In genomic region chr5:131164931-131165727, GRCh38 we compare ENCODE assay signal across 8 cellular contexts. TPM values are rescaled to one million over a fixed set of nuclear protein-coding genes. Genes with fewer than 3 reads are reported as not detected.
A peak's percentile ranks its signal among the peaks of the same experiment; 100 is the strongest.
DNase-seq lines count a peak whose midpoint lies in the region; ATAC-seq and TF ChIP-seq lines count a peak whose summit lies in the region.

Gene HINT1 (minus strand): TSS chr5:131165256. CDS start chr5:131165205, 51 bp downstream.

- POLR2A ChIA-PET in IMR-90 (lab: Charles Lee; ENCODE audit: unreplicated experiment) (no interaction called here), OCI-LY7 (lab: Charles Lee) (interaction anchor here (0.6 to 1.6 kb wide), 15 partner anchors 10 to 468 kb away, joined by 3 to 10 read pairs (median 4); no protein-coding TSS in a partner anchor)

- H4K91ac ChIP-seq in IMR-90 (ENCODE audit: insufficient read depth, low read depth, low read length), result peak within 1 kb of the TSS; percentile 88

- H3K9me3 ChIP-seq in IMR-90 (ENCODE audit: control insufficient read depth, insufficient read depth, low read length), result no peaks in the 10 kb centered on the region
- no peaks in the 10 kb centered on the region for H3K9me3 ChIP-seq in OCI-LY7 (ENCODE audit: low read length)
- no peaks in the 10 kb centered on the region for H3K9me3 ChIP-seq in mucosa of rectum (ENCODE audit: control insufficient read depth in 2 of 2, low read length in 2 of 2)

- H3K9me1 ChIP-seq in IMR-90 (ENCODE audit: insufficient read depth, low read length), result no peaks in the 10 kb centered on the region; the same call in 1 of the 2 replicates

- 0 out of 2 replicates have a peak, but pooled peaks have one; percentile 23 for TF ChIP-seq CTCF in IMR-90 (conservative IDR thresholded peaks at IDR 0.05; ENCODE audit: low read depth, low read length)
- peak; percentile 29; the same call in 1 of the 2 replicates for TF ChIP-seq CTCF in OCI-LY7 (conservative IDR thresholded peaks at IDR 0.05; ENCODE audit: low read length)

- no peaks in the 10 kb centered on the region for H4K20me1 ChIP-seq in IMR-90 (ENCODE audit: insufficient read depth, low read length)
- H4K20me1 ChIP-seq in OCI-LY7 (ENCODE audit: insufficient read depth, low read length), result peaks cover 7% of the 10 kb centered on the region; the same call in 1 of the 2 replicates

- WGBS in IMR-90 (ENCODE audit: extremely low coverage in 2 of 2, insufficient read length in 1 of 2), 2 experiments, result 0% methylated on average over 9 of the region's 49 CpGs; no CpG with 5 or more reads in 1 of the 2 experiments

- peak; percentile 66 for TF ChIP-seq POLR2A in IMR-90 (IDR thresholded peaks at IDR 0.05; ENCODE audit: low read depth, low read length)

- peak within 1 kb of the TSS; percentile 88 for H3K4me3 ChIP-seq in IMR-90 (ENCODE audit: insufficient read depth, low read depth, low read length)
- H3K4me3 ChIP-seq in OCI-LY7 (ENCODE audit: low read depth, low read length, poor library complexity, severe bottlenecking), result peak within 1 kb of the TSS; percentile 74
- peak within 1 kb of the TSS; percentile 93 to 97 for H3K4me3 ChIP-seq in mucosa of rectum (ENCODE audit: low read length in 2 of 2)

- H2AK5ac ChIP-seq in IMR-90 (ENCODE audit: low read depth, low read length), result peak within 1 kb of the TSS; percentile 63

- H3K79me1 ChIP-seq in IMR-90 (ENCODE audit: low read depth in 1 of 2, low read length in 2 of 2), result peaks cover 8 to 11% of the 10 kb centered on the region in 2 experiments; a peak in 3 of 4 replicates

- H3K27me3 ChIP-seq in IMR-90 (ENCODE audit: control insufficient read depth, insufficient read depth, low read length) (no peaks in the 10 kb centered on the region), mucosa of rectum (ENCODE audit: control insufficient read depth in 2 of 2, insufficient read depth in 2 of 2, low read length in 2 of 2) (no peaks in the 10 kb centered on the region)

- H3K9ac ChIP-seq in IMR-90 (ENCODE audit: low read depth, low read length) (peak within 1 kb of the TSS; percentile 93), mucosa of rectum (ENCODE audit: low read depth in 1 of 2, low read length in 2 of 2) (peak within 1 kb of the TSS; percentile 96 to 99)

- H3K4me2 ChIP-seq in IMR-90 (ENCODE audit: low read depth, low read length) (peak within 1 kb of the TSS; percentile 91), OCI-LY7 (ENCODE audit: low read length) (peak within 1 kb of the TSS; percentile 83)

- H2BK20ac ChIP-seq in IMR-90 (ENCODE audit: low read depth, low read length), result no peak within 1 kb of the TSS

- in situ Hi-C loops in IMR-90 (cut with MboI; ENCODE audit: low sequenced_read_pairs), result loop anchor here (10.0 kb wide), 2 partner anchors 110 to 220 kb away; no protein-coding TSS in a partner anchor

- H3K4ac ChIP-seq in IMR-90 (ENCODE audit: low read depth, low read length), result peak within 1 kb of the TSS; percentile 96

- peaks cover 44% of the 10 kb centered on the region for H3K79me2 ChIP-seq in OCI-LY7 (ENCODE audit: insufficient read depth, low read depth, low read length)

- H3K56ac ChIP-seq in IMR-90 (ENCODE audit: extremely low read depth, insufficient read depth, low read length), result peak within 1 kb of the TSS; percentile 88

- H4K5ac ChIP-seq in IMR-90 (ENCODE audit: low read depth, low read length), result peak within 1 kb of the TSS; percentile 58

- H3K14ac ChIP-seq in IMR-90 (replicated peaks; ENCODE audit: low read depth, low read length), result peak within 1 kb of the TSS; percentile 93

- H3K4me1 ChIP-seq in IMR-90 (ENCODE audit: control insufficient read depth, insufficient read depth, low read length) (peaks cover 3% of the 10 kb centered on the region; the same call in 1 of the 2 replicates), OCI-LY7 (ENCODE audit: insufficient read depth, low read length, poor library complexity, severe bottlenecking) (peaks cover 28% of the 10 kb centered on the region), mucosa of rectum (ENCODE audit: control insufficient read depth in 2 of 2, insufficient read depth in 2 of 2, low read length in 2 of 2) (peaks cover 9 to 21% of the 10 kb centered on the region in 2 donors)

- intact Hi-C loops in IMR-90 (cut with micrococcal nuclease), result loop anchor here (1.0 to 5.0 kb wide), 4 partner anchors 99 to 252 kb away; partner anchors contain the start of gene CDC42SE2
- intact Hi-C loops in OCI-LY7 (cut with micrococcal nuclease; ENCODE audit: unreplicated experiment), result loop anchor here (1.0 to 10.0 kb wide), 6 partner anchors 44 to 840 kb away; partner anchors contain the start of genes CDC42SE2, FNIP1 and RAPGEF6

- H2AK9ac ChIP-seq in IMR-90 (replicated peaks; ENCODE audit: low read depth, low read length, poor library complexity), result peak within 1 kb of the TSS; percentile 98

- no peaks in the 10 kb centered on the region for H3K9me2 ChIP-seq in OCI-LY7 (ENCODE audit: insufficient read depth, low read length)

- BruUV-seq in IMR-90 (replicated peaks; lab: Mats Ljungman, UMichigan) (no TSS peak), OCI-LY7 (replicated peaks; lab: Mats Ljungman, UMichigan) (no TSS peak)

- CTCF ChIA-PET in IMR-90 (lab: Yijun Ruan, JAX) (interaction anchor here (0.6 to 1.2 kb wide), 3 partner anchors 98 to 219 kb away, joined by 3 to 5 read pairs (median 5); no protein-coding TSS in a partner anchor), OCI-LY7 (lab: Charles Lee; ENCODE audit: unreplicated experiment) (interaction anchor here (1.0 to 1.3 kb wide), 3 partner anchors 45 to 217 kb away, joined by 3 to 9 read pairs (median 5); no protein-coding TSS in a partner anchor)

- H3K36me3 ChIP-seq in IMR-90 (ENCODE audit: control insufficient read depth, insufficient read depth, low read length) (peaks cover 6% of the 10 kb centered on the region), OCI-LY7 (ENCODE audit: insufficient read depth, low read length) (peaks cover 36% of the 10 kb centered on the region), mucosa of rectum (ENCODE audit: control insufficient read depth in 2 of 2, insufficient read depth in 2 of 2, low read length in 2 of 2) (peaks cover 17 to 20% of the 10 kb centered on the region in 2 donors)

- H3K23ac ChIP-seq in IMR-90 (ENCODE audit: low read depth, low read length), result peak within 1 kb of the TSS; percentile 97

- peak within 1 kb of the TSS; percentile 88 for H2BK5ac ChIP-seq in IMR-90 (ENCODE audit: low read depth, low read length, poor library complexity, severe bottlenecking)

- H2AFZ ChIP-seq in IMR-90 (replicated peaks; ENCODE audit: low read length, poor library complexity) (peak within 1 kb of the TSS; percentile 96), OCI-LY7 (ENCODE audit: low read length) (peak within 1 kb of the TSS; percentile 82)

- TF ChIP-seq RAD21 in IMR-90 (IDR thresholded peaks at IDR 0.05; ENCODE audit: low read length), result peak; percentile 25; the same call in 1 of the 2 replicates

- peak within 1 kb of the TSS; percentile 78 to 92 for H4K8ac ChIP-seq in IMR-90 (ENCODE audit: low read depth in 2 of 2, low read length in 2 of 2)

- H3K18ac ChIP-seq in IMR-90 (ENCODE audit: low read depth, low read length), result peak within 1 kb of the TSS; percentile 72; the same call in 1 of the 2 replicates

- H2BK15ac ChIP-seq in IMR-90 (ENCODE audit: low read depth, low read length), result peak within 1 kb of the TSS; percentile 37; the same call in 2 of the 3 replicates

- H3K27ac ChIP-seq in IMR-90 (ENCODE audit: insufficient read depth, low read length) (peak within 1 kb of the TSS; percentile 92), OCI-LY7 (ENCODE audit: low read depth, low read length, poor library complexity, severe bottlenecking) (peak within 1 kb of the TSS; percentile 75), epithelial cell of prostate (peak within 1 kb of the TSS; percentile 93), mucosa of rectum (ENCODE audit: low read depth in 2 of 2, low read length in 2 of 2) (peak within 1 kb of the TSS; percentile 95 to 98)

- peak within 1 kb of the TSS; percentile 58 for H2BK120ac ChIP-seq in IMR-90 (ENCODE audit: low read depth, low read length)

- peak; percentile 78 for DNase-seq in DMS114 treated with DMSO at 0.1 percent for 48 hours (lab: John Stamatoyannopoulos, UW; ENCODE audit: unreplicated experiment)
- DNase-seq in IMR-90, result peak; percentile 84
- peak; percentile 97 for DNase-seq in OCI-LY7 (ENCODE audit: low spot score)
- peak; percentile 87 for DNase-seq in activated T-cell treated with anti-CD3 and anti-CD28 coated beads for 4 hours
- peak; percentile 51 for DNase-seq in epithelial cell of prostate (ENCODE audit: low read depth, low spot score)
- DNase-seq in stimulated activated CD8-positive, alpha-beta memory T cell treated with anti-CD3 and anti-CD28 coated beads, Interleukin-7, amount 100 ng/mL, for 1 hour (ENCODE audit: low read depth in 2 of 2), result peak; percentile 82 to 84

- ATAC-seq in GM21528 (IDR thresholded peaks at IDR 0.05; ENCODE audit: low FRiP score, unreplicated experiment) (peak; percentile 86), IMR-90 (ENCODE audit: low read depth) (peak; percentile 87)

- dilution Hi-C loops in IMR-90 (cut with HindIII; ENCODE audit: low sequenced_read_pairs, unreplicated experiment), result no loop called here

TF ChIP-seq in IMR-90, 13 proteins besides CTCF, POLR2A, EP300 and RAD21:
- TF ChIP-seq SMC3 (IDR thresholded peaks at IDR 0.05; ENCODE audit: low read depth, low read length) (0 out of 2 replicates have a peak, but pooled peaks have one; percentile 9), ELK1 (IDR thresholded peaks at IDR 0.05; ENCODE audit: borderline replicate concordance, low read depth, low read length) (no peak), CEBPB (IDR thresholded peaks at IDR 0.05; ENCODE audit: low read depth, low read length) (no peak), MAZ (IDR thresholded peaks at IDR 0.05; ENCODE audit: borderline replicate concordance, low read depth, low read length) (no peak; the same call in 1 of the 2 replicates), RCOR1 (IDR thresholded peaks at IDR 0.05; ENCODE audit: insufficient replicate concordance, low read length) (peak; percentile 12)

RNA-seq across cellular contexts. Expression of gene HINT1, which starts in this region (rescaled TPM):
- total RNA-seq in IMR-90 (2012; rRNA removed) (179 and 181 TPM in 2 replicates), OCI-LY7 (2022) (246 and 253 TPM in 2 replicates)
- 347 and 352 TPM in 2 replicates for polyA plus RNA-seq in IMR-90 (2012; rRNA removed)
- 142 and 333 TPM in 2 replicates for polyA plus RNA-seq in IMR-90 (2012; cell fraction: cytosol; rRNA removed)
- polyA plus RNA-seq in IMR-90 (2012; cell fraction: nucleus; rRNA removed; ENCODE audit: low replicate concordance), result 86.7 and 151 TPM in 2 replicates
- 205 and 343 TPM in 2 replicates for total RNA-seq in OCI-LY7 (2014; rRNA removed; shearing (Covaris generic))

Comparison
In these comparisons a context has a peak if more than half of its experiments do, and no peak if none do; other contexts are left out.
1. Peak in every context shown above with its lines: DNase-seq, ATAC-seq, H3K4me3 ChIP-seq and H3K27ac ChIP-seq.